In genomic region chr3:192170031-192170430, GRCh38 we compare ENCODE assay signal across 20 cellular contexts.
DNase-seq lines count a peak whose midpoint lies in the region; ATAC-seq, FAIRE-seq and TF ChIP-seq lines count a peak whose summit lies in the region.
"Had no signal": no experiment of that assay in that cellular context is flagged by ENCODE, and none has a peak within 500 bp of the region (broad histone marks: within the 10 kb centered on the region; RNA-seq: fewer than 3 reads in every experiment).

No MANE protein-coding gene starts in this region.

- H3K27me3 ChIP-seq in Caco-2 (replicated peaks; ENCODE audit: control insufficient read depth, insufficient read depth, low read length) = no peaks in the 10 kb centered on the region
- H3K27me3 ChIP-seq in HUES48 (ENCODE audit: control insufficient read depth, insufficient read depth, low read length) = no peaks in the 10 kb centered on the region
- no peaks in the 10 kb centered on the region for H3K27me3 ChIP-seq in astrocyte (ENCODE audit: insufficient read depth, low read length)
- no peaks in the 10 kb centered on the region for H3K27me3 ChIP-seq in keratinocyte (ENCODE audit: control insufficient read depth, extremely low read depth, insufficient read depth, low read length)
- H3K27me3 ChIP-seq: BE2C, MG63 had no signal

- H3K9me3 ChIP-seq in Caco-2 = no peaks in the 10 kb centered on the region
- H3K9me3 ChIP-seq in HUES48 (ENCODE audit: control insufficient read depth, insufficient read depth, low read length) = no peaks in the 10 kb centered on the region
- no peaks in the 10 kb centered on the region for H3K9me3 ChIP-seq in astrocyte (ENCODE audit: insufficient read depth, low read depth, low read length)
- no peaks in the 10 kb centered on the region for H3K9me3 ChIP-seq in keratinocyte (ENCODE audit: control insufficient read depth, low read depth, low read length)
- H3K9me3 ChIP-seq: BE2C, MG63 had no signal

- H4K20me1 ChIP-seq in astrocyte (ENCODE audit: insufficient read depth, low read length) (no peaks in the 10 kb centered on the region), keratinocyte (ENCODE audit: control insufficient read depth, extremely low read depth, insufficient read depth, low read length) (no peaks in the 10 kb centered on the region)

- H3K4me2 ChIP-seq in astrocyte (ENCODE audit: low read length) = peak overlapping the region; percentile 81
- peak overlapping the region; percentile 71 for H3K4me2 ChIP-seq in keratinocyte (ENCODE audit: control insufficient read depth, extremely low read depth, insufficient read depth, low read depth, low read length)

- H3K27me3 Mint-ChIP-seq in Caco-2 (ENCODE audit: insufficient read depth, unreplicated experiment) = no peaks in the 10 kb centered on the region
- no peaks in the 10 kb centered on the region for H3K27me3 Mint-ChIP-seq in astrocyte (ENCODE audit: low read depth, unreplicated experiment)
- no peaks in the 10 kb centered on the region for H3K27me3 Mint-ChIP-seq in activated naive CD8-positive, alpha-beta T cell treated with anti-CD3 and anti-CD28 coated beads, Interleukin-2, amount 50 U/mL, for 24 hours
- H3K27me3 Mint-ChIP-seq: CD4-positive, CD25-positive, alpha-beta regulatory T cell had no signal

- H3K79me2 ChIP-seq in astrocyte (ENCODE audit: insufficient read depth, low read length) (no peaks in the 10 kb centered on the region), keratinocyte (ENCODE audit: control insufficient read depth, insufficient read depth, low read length) (no peaks in the 10 kb centered on the region)

- dilution Hi-C loops in keratinocyte (cut with MboI; ENCODE audit: extremely low pct_ligation_motif_present, low sequenced_read_pairs) = no loop called here

- H3K27ac ChIP-seq in HUES48 (ENCODE audit: low read depth, low read length) = peak overlapping the region; percentile 44
- H3K27ac ChIP-seq in astrocyte (ENCODE audit: low read depth, low read length) = peak overlapping the region; percentile 21
- peak overlapping the region; percentile 84 for H3K27ac ChIP-seq in keratinocyte (ENCODE audit: control insufficient read depth, insufficient read depth, low read length)

- TF ChIP-seq CTCF in Caco-2 (IDR thresholded peaks at IDR 0.05; ENCODE audit: insufficient read depth in 1 of 2, low read depth in 1 of 2, low read length in 1 of 2, severe bottlenecking in 1 of 2, unreplicated experiment in 1 of 2) (no peak), astrocyte (IDR thresholded peaks at IDR 0.05; ENCODE audit: insufficient read depth, low read depth, low read length) (no peak), keratinocyte (optimal IDR thresholded peaks at IDR 0.05 in 1 of 3, IDR thresholded peaks at IDR 0.05 in 1 of 3, conservative IDR thresholded peaks at IDR 0.05 in 1 of 3; ENCODE audit: extremely low read depth in 1 of 3, insufficient read depth in 2 of 3, low read length in 3 of 3) (no peak)

- CTCF ChIA-PET in Caco-2 (lab: Charles Lee) = no interaction called here

- H2AFZ ChIP-seq in astrocyte (ENCODE audit: low read depth, low read length) (peak overlapping the region; percentile 49), keratinocyte (ENCODE audit: control insufficient read depth, low read length) (peak overlapping the region; percentile 70)

- no peak for ATAC-seq in HG03521 (IDR thresholded peaks at IDR 0.05; ENCODE audit: unreplicated experiment)
- no peak for ATAC-seq in activated naive CD8-positive, alpha-beta T cell treated with anti-CD3 and anti-CD28 coated beads, Interleukin-2, amount 50 U/mL, for 24 hours
- ATAC-seq: GM12878 had no signal

- H3K36me3 ChIP-seq in Caco-2 (ENCODE audit: control insufficient read depth, insufficient read depth, low read length) (no peaks in the 10 kb centered on the region), HUES48 (ENCODE audit: control insufficient read depth, insufficient read depth, low read length) (no peaks in the 10 kb centered on the region), astrocyte (ENCODE audit: insufficient read depth, low read length) (no peaks in the 10 kb centered on the region), keratinocyte (ENCODE audit: control insufficient read depth in 2 of 2, extremely low read depth in 1 of 2, insufficient read depth in 2 of 2, low read length in 2 of 2) (no peaks in the 10 kb centered on the region)
- H3K36me3 ChIP-seq: BE2C, MG63 had no signal

- H3K9me3 Mint-ChIP-seq in Caco-2 (ENCODE audit: unreplicated experiment) (no peaks in the 10 kb centered on the region), astrocyte (ENCODE audit: unreplicated experiment) (no peaks in the 10 kb centered on the region)
- peaks cover 3% of the 10 kb centered on the region for H3K9me3 Mint-ChIP-seq in activated naive CD8-positive, alpha-beta T cell treated with anti-CD3 and anti-CD28 coated beads, Interleukin-2, amount 50 U/mL, for 24 hours

- H3K36me3 Mint-ChIP-seq in Caco-2 (ENCODE audit: insufficient read depth, unreplicated experiment) = no peaks in the 10 kb centered on the region
- H3K36me3 Mint-ChIP-seq in astrocyte (ENCODE audit: low read depth, unreplicated experiment) = no peaks in the 10 kb centered on the region
- H3K36me3 Mint-ChIP-seq in activated naive CD8-positive, alpha-beta T cell treated with anti-CD3 and anti-CD28 coated beads, Interleukin-2, amount 50 U/mL, for 24 hours (ENCODE audit: low read depth) = no peaks in the 10 kb centered on the region
- H3K36me3 Mint-ChIP-seq: CD4-positive, CD25-positive, alpha-beta regulatory T cell had no signal

- no peaks in the 10 kb centered on the region for H3K9me1 ChIP-seq in keratinocyte (ENCODE audit: control insufficient read depth, extremely low read depth, insufficient read depth, low read length)

- no TSS peak for BruUV-seq in Caco-2 (replicated peaks; lab: Mats Ljungman, UMichigan)

- DNase-seq in Caco-2 (peak in 1 of 2 experiments; percentile 26), astrocyte (ENCODE audit: low read depth) (peak; percentile 3), keratinocyte (ENCODE audit: low read depth, low spot score) (no peak), NCI-H1417 (lab: John Stamatoyannopoulos, UW) (no peak)
- no peak for DNase-seq in activated naive CD8-positive, alpha-beta T cell treated with anti-CD3 and anti-CD28 coated beads, Interleukin-2, amount 50 U/mL, for 24 hours
- DNase-seq in activated naive CD4-positive, alpha-beta T cell treated with anti-CD3 and anti-CD28 coated beads, Interleukin-2, amount 50 U/mL, for 16 hours = no peak
- DNase-seq: BE2C; CD4-positive, CD25-positive, alpha-beta regulatory T cell; GF-D8; MG63; NCI-H1048; NCI-H1436 treated with DMSO at 0.1 percent for 48 hours; NCI-H2029 treated with DMSO at 0.1 percent for 48 hours; NCI-H2171 treated with DMSO at 0.1 percent for 48 hours; NCI-H446; NK-92 treated with Interleukin-12 subunit alpha and Interleukin-12 subunit beta, amount 100 ng/mL, for 24 hours; Right ventricle myocardium superior had no signal

- H3K9ac ChIP-seq in HUES48 (ENCODE audit: low read depth, low read length) (no peak overlapping the region), astrocyte (ENCODE audit: low read length) (peak overlapping the region; percentile 22), keratinocyte (ENCODE audit: control insufficient read depth, extremely low read depth, insufficient read depth, low read length) (peak overlapping the region; percentile 48)

- POLR2A ChIA-PET in Caco-2 (lab: Charles Lee) = no interaction called here

- peaks cover 21% of the 10 kb centered on the region for H3K4me1 ChIP-seq in Caco-2
- peaks cover 24% of the 10 kb centered on the region for H3K4me1 ChIP-seq in HUES48 (ENCODE audit: control insufficient read depth, insufficient read depth, low read length)
- peaks cover 13% of the 10 kb centered on the region for H3K4me1 ChIP-seq in astrocyte (ENCODE audit: insufficient read depth, low read length)
- peaks cover 22% of the 10 kb centered on the region for H3K4me1 ChIP-seq in keratinocyte (ENCODE audit: control insufficient read depth, extremely low read depth, insufficient read depth, low read length)
- H3K4me1 ChIP-seq: BE2C had no signal

- H3K27ac Mint-ChIP-seq in Caco-2 (ENCODE audit: unreplicated experiment) = peak overlapping the region; percentile 83
- H3K27ac Mint-ChIP-seq in astrocyte (ENCODE audit: unreplicated experiment) = no peak overlapping the region
- no peak overlapping the region for H3K27ac Mint-ChIP-seq in activated naive CD8-positive, alpha-beta T cell treated with anti-CD3 and anti-CD28 coated beads, Interleukin-2, amount 50 U/mL, for 24 hours
- H3K27ac Mint-ChIP-seq: CD4-positive, CD25-positive, alpha-beta regulatory T cell had no signal

- intact Hi-C loops in Caco-2 (cut with micrococcal nuclease; ENCODE audit: unreplicated experiment) = loop anchor here (1.0 kb wide), 1 partner anchor 90 kb away; no protein-coding TSS in a partner anchor

- peak overlapping the region; percentile 27 for H3K4me3 Mint-ChIP-seq in Caco-2 (ENCODE audit: unreplicated experiment)
- no peak overlapping the region for H3K4me3 Mint-ChIP-seq in astrocyte (ENCODE audit: unreplicated experiment)
- no peak overlapping the region for H3K4me3 Mint-ChIP-seq in activated naive CD8-positive, alpha-beta T cell treated with anti-CD3 and anti-CD28 coated beads, Interleukin-2, amount 50 U/mL, for 24 hours
- H3K4me3 Mint-ChIP-seq: CD4-positive, CD25-positive, alpha-beta regulatory T cell had no signal

- H3K4me1 Mint-ChIP-seq in Caco-2 (ENCODE audit: low read depth, unreplicated experiment) (peaks cover 6% of the 10 kb centered on the region), astrocyte (ENCODE audit: low read depth, unreplicated experiment) (peaks cover 9% of the 10 kb centered on the region)
- no peaks in the 10 kb centered on the region for H3K4me1 Mint-ChIP-seq in activated naive CD8-positive, alpha-beta T cell treated with anti-CD3 and anti-CD28 coated beads, Interleukin-2, amount 50 U/mL, for 24 hours
- H3K4me1 Mint-ChIP-seq: CD4-positive, CD25-positive, alpha-beta regulatory T cell had no signal

- no peak for FAIRE-seq in astrocyte (lab: Jason Lieb, UNC)
- no peak for FAIRE-seq in keratinocyte (lab: Jason Lieb, UNC)
- FAIRE-seq: GM12878 had no signal

- no peak overlapping the region for H3K4me3 ChIP-seq in Caco-2 (ENCODE audit: low read depth, low read length)
- no peak overlapping the region for H3K4me3 ChIP-seq in HUES48 (ENCODE audit: low read depth, low read length)
- H3K4me3 ChIP-seq in astrocyte (ENCODE audit: insufficient read depth, low read depth, low read length) = peak overlapping the region; percentile 45
- peak overlapping the region in 2 of 3 experiments; percentile 32 to 37 for H3K4me3 ChIP-seq in keratinocyte (ENCODE audit: control insufficient read depth in 2 of 3, extremely low read depth in 1 of 3, insufficient read depth in 2 of 3, low read depth in 1 of 3, low read length in 3 of 3)
- H3K4me3 ChIP-seq: GM12878, MG63 had no signal

Comparison
In these comparisons a context has a peak if more than half of its experiments do, and no peak if none do; other contexts are left out.
1. H3K4me3 ChIP-seq: peak in astrocyte (single experiment) and keratinocyte (2 of 3); none in Caco-2 (single experiment) and HUES48 (single experiment).
2. H3K27ac ChIP-seq: peak in every context shown above with its lines; median percentile 84 in keratinocyte; 44 in HUES48; 21 in astrocyte.